19 cellular contexts compared by ENCODE assay signal in genomic region chr9:134677743-134678142, GRCh38. TPM values are rescaled to one million over a fixed set of nuclear protein-coding genes. Genes with fewer than 3 reads are reported as not detected.
DNase-seq lines count a peak whose midpoint lies in the region; ATAC-seq and TF ChIP-seq lines count a peak whose summit lies in the region.
"Had no signal": no experiment of that assay in that cellular context is flagged by ENCODE, and none has a peak within 500 bp of the region (broad histone marks: within the 10 kb centered on the region; RNA-seq: fewer than 3 reads in every experiment).

No MANE protein-coding gene starts in this region.

- H3K36me3 Mint-ChIP-seq in CD14-positive monocyte, result no peaks in the 10 kb centered on the region

- TF ChIP-seq EP300 in sigmoid colon (IDR thresholded peaks at IDR 0.05), result no peak

- H3K36me3 ChIP-seq in RWPE2 (ENCODE audit: low read depth) (no peaks in the 10 kb centered on the region), lower lobe of right lung (no peaks in the 10 kb centered on the region), sigmoid colon (peaks cover 0 to 6% (median 0%) of the 10 kb centered on the region in 4 donors)
- H3K36me3 ChIP-seq: BE2C, Peyer's patch had no signal

- H3K9me3 Mint-ChIP-seq in CD14-positive monocyte, result peaks cover 2 to 11% (median 9%) of the 10 kb centered on the region in 7 donors

- H3K27me3 ChIP-seq in RWPE2 (ENCODE audit: insufficient read depth, poor library complexity, severe bottlenecking) (no peaks in the 10 kb centered on the region), lower lobe of right lung (ENCODE audit: low read depth) (no peaks in the 10 kb centered on the region), sigmoid colon (no peaks in the 10 kb centered on the region)
- H3K27me3 ChIP-seq: BE2C, Peyer's patch, SJSA1 had no signal

- H3K27ac Mint-ChIP-seq in CD14-positive monocyte, result no peak overlapping the region
- H3K27ac Mint-ChIP-seq: CD4-positive, alpha-beta T cell; H9 had no signal

- no peaks in the 10 kb centered on the region for H3K9me3 ChIP-seq in RWPE2 (ENCODE audit: severe bottlenecking)
- peaks cover 5% of the 10 kb centered on the region for H3K9me3 ChIP-seq in lower lobe of right lung
- no peaks in the 10 kb centered on the region for H3K9me3 ChIP-seq in sigmoid colon
- H3K9me3 ChIP-seq: BE2C, Peyer's patch, SJSA1 had no signal

- intact Hi-C loops in CD14-positive monocyte (cut with micrococcal nuclease), result no loop called here
- intact Hi-C loops in lower lobe of right lung (cut with DNase I), result no loop called here
- intact Hi-C loops in sigmoid colon (cut with DNase I), result no loop called here

- H3K4me3 ChIP-seq in RWPE2 (ENCODE audit: severe bottlenecking) (no peak overlapping the region), lower lobe of right lung (no peak overlapping the region), sigmoid colon (no peak overlapping the region)
- H3K4me3 ChIP-seq: GM12878, Peyer's patch, SJSA1 had no signal

- H3K4me1 ChIP-seq in RWPE2 (ENCODE audit: insufficient read depth, poor library complexity, severe bottlenecking), result peaks cover 3% of the 10 kb centered on the region
- H3K4me1 ChIP-seq in lower lobe of right lung, result peaks cover 14% of the 10 kb centered on the region
- peaks cover 0 to 65% (median 57%) of the 10 kb centered on the region in 4 donors for H3K4me1 ChIP-seq in sigmoid colon
- H3K4me1 ChIP-seq: BE2C had no signal

- 86 to 91% methylated on average over 11 of the region's 11 CpGs for WGBS in sigmoid colon, 2 donors

- peaks cover 0 to 6% (median 3%) of the 10 kb centered on the region in 3 donors for H3K27me3 Mint-ChIP-seq in CD14-positive monocyte (ENCODE audit: low read depth in 3 of 3)
- H3K27me3 Mint-ChIP-seq: CD4-positive, alpha-beta T cell had no signal

- peak; percentile 19 for DNase-seq in CD14-positive monocyte (ENCODE audit: low spot score)
- peak; percentile 17 for DNase-seq in RWPE2 (ENCODE audit: low spot score)
- peak; percentile 30 for DNase-seq in lower lobe of right lung
- DNase-seq in sigmoid colon, result peak; percentile 46
- DNase-seq: BE2C; CD4-positive, alpha-beta T cell; COR-L47; H9; Karpas-422; NCI-H1694; NCI-H2081; NCI-H526 had no signal

- H3K4me3 Mint-ChIP-seq in CD14-positive monocyte, result no peak overlapping the region
- H3K4me3 Mint-ChIP-seq: CD4-positive, alpha-beta T cell; H9 had no signal

- no peaks in the 10 kb centered on the region for H3K4me1 Mint-ChIP-seq in CD14-positive monocyte

- no peak for TF ChIP-seq CTCF in CD14-positive monocyte (IDR thresholded peaks at IDR 0.05)
- no peak for TF ChIP-seq CTCF in RWPE2 (IDR thresholded peaks at IDR 0.05; ENCODE audit: poor library complexity, severe bottlenecking)
- no peak for TF ChIP-seq CTCF in lower lobe of right lung (IDR thresholded peaks at IDR 0.05)
- TF ChIP-seq CTCF in sigmoid colon (IDR thresholded peaks at IDR 0.05), result no peak

- TF ChIP-seq POLR2A in sigmoid colon (IDR thresholded peaks at IDR 0.05), result no peak

- H3K27ac ChIP-seq in RWPE2 (ENCODE audit: poor library complexity, severe bottlenecking), result no peak overlapping the region
- no peak overlapping the region for H3K27ac ChIP-seq in lower lobe of right lung
- no peak overlapping the region for H3K27ac ChIP-seq in sigmoid colon
- H3K27ac ChIP-seq: Peyer's patch, SJSA1 had no signal

- ATAC-seq in RWPE2 (ENCODE audit: low read depth), result no peak
- ATAC-seq in lower lobe of right lung, result no peak
- ATAC-seq in HG02885 (IDR thresholded peaks at IDR 0.05; ENCODE audit: poor library complexity, unreplicated experiment), result no peak
- ATAC-seq in HG03439 (IDR thresholded peaks at IDR 0.05; ENCODE audit: unreplicated experiment), result no peak
- ATAC-seq in HG02571 (IDR thresholded peaks at IDR 0.05; ENCODE audit: unreplicated experiment), result no peak
- ATAC-seq: GM12878 had no signal

RNA-seq across cellular contexts. Expression of gene COL5A1, which starts 36.1 kb away (rescaled TPM):
- not detected for polyA plus RNA-seq in CD14-positive monocyte
- 29.0 TPM for total RNA-seq in lower lobe of right lung
- total RNA-seq in sigmoid colon, result 100 to 1,000 TPM in 1 of 4 donors, 10 to 100 TPM in 3; 24.2 to 168 (median 59.4) TPM
- 10 to 100 TPM in 1 of 3 donors, 1 to 10 TPM in 2; 4.2 to 13.2 (median 4.4) TPM for polyA plus RNA-seq in sigmoid colon
- total RNA-seq: MCF 10A had no signal
